ENCODE assay signal across 17 cellular contexts in the genomic region with DNA sequence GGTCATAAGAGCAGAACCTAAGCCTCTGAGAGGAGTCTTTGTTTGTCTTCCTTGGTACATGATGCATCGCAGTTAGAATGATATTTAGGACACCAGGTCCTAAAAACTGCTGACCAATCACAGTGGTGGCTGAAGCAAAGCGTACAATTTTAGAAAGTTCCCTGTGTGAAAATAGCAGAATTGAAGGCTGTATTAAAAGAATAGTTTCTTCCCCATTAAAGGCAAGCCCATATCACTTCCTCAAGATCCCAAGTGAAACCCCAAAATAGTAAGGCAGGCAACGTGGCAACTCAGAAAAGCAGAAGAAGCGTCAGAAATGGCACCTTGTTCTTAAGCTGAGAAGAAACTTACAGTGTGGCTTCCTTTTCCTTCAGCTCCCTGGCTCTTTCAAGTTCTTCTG.
DNase-seq lines count a peak whose midpoint lies in the region; ATAC-seq and TF ChIP-seq lines count a peak whose summit lies in the region.
"Had no signal": no experiment of that assay in that cellular context is flagged by ENCODE, and none has a peak within 500 bp of the region (broad histone marks: within the 10 kb centered on the region; RNA-seq: fewer than 3 reads in every experiment).

No MANE protein-coding gene starts in this region.

- no peak for TF ChIP-seq CTCF in uterus (IDR thresholded peaks at IDR 0.05)
- TF ChIP-seq CTCF in gastrocnemius medialis (IDR thresholded peaks at IDR 0.05 in 4 of 5, conservative IDR thresholded peaks at IDR 0.05 in 1 of 5), result no peak

- H3K27ac Mint-ChIP-seq in immature natural killer cell, result peak overlapping the region in 4 of 6 donors; percentile 3 to 78 (median 58)
- H3K27ac Mint-ChIP-seq: activated CD8-positive, alpha-beta memory T cell treated with anti-CD3 and anti-CD28 coated beads, Interleukin-2, amount 10 ng/mL, durations not matched to agents 7 days and 5 days had no signal

- H3K4me1 Mint-ChIP-seq in immature natural killer cell, result peaks cover 0 to 27% of the 10 kb centered on the region in 2 donors
- H3K4me1 Mint-ChIP-seq: activated CD8-positive, alpha-beta memory T cell treated with anti-CD3 and anti-CD28 coated beads, Interleukin-2, amount 10 ng/mL, durations not matched to agents 7 days and 5 days had no signal

- intact Hi-C loops in left ventricle myocardium superior (cut with micrococcal nuclease) (no loop called here), left cardiac atrium (cut with DNase I) (no loop called here), uterus (cut with DNase I; ENCODE audit: low total_unique reads) (no loop called here), gastrocnemius medialis (cut with DNase I; ENCODE audit: low total_unique reads) (no loop called here)

- in situ Hi-C loops in gastrocnemius medialis (cut with MboI; ENCODE audit: low sequenced_read_pairs in 4 of 4), result no loop called here

- H3K36me3 Mint-ChIP-seq in immature natural killer cell, result peaks cover 17 to 70% (median 61%) of the 10 kb centered on the region in 3 donors

- no peaks in the 10 kb centered on the region for H3K27me3 ChIP-seq in uterus
- no peaks in the 10 kb centered on the region for H3K27me3 ChIP-seq in gastrocnemius medialis
- H3K27me3 ChIP-seq: right atrium auricular region had no signal

- DNase-seq in left ventricle myocardium superior (no peak), left cardiac atrium (no peak), NOMO-1 treated with DMSO at 0.1 percent for 48 hours (lab: John Stamatoyannopoulos, UW; ENCODE audit: unreplicated experiment) (peak; percentile 34), immature natural killer cell (no peak), uterus (no peak), NCI-H2107 treated with DMSO at 0.1 percent for 48 hours (lab: John Stamatoyannopoulos, UW; ENCODE audit: unreplicated experiment) (no peak), gastrocnemius medialis (no peak)
- DNase-seq: activated CD4-positive, CD25-positive, alpha-beta regulatory T cell; activated CD8-positive, alpha-beta memory T cell treated with anti-CD3 and anti-CD28 coated beads, Interleukin-2, amount 10 ng/mL, durations not matched to agents 7 days and 5 days; activated naive CD4-positive, alpha-beta T cell treated with Interleukin-2 at 50 U/mL for 16 hours; cortex of kidney; GF-D8; mesendoderm; NCI-H2029; NCI-H510A treated with DMSO at 0.1 percent for 48 hours had no signal

- H3K36me3 ChIP-seq in uterus, result no peaks in the 10 kb centered on the region
- peaks cover 0 to 8% of the 10 kb centered on the region in 2 donors for H3K36me3 ChIP-seq in gastrocnemius medialis
- H3K36me3 ChIP-seq: right atrium auricular region had no signal

- H3K9me3 Mint-ChIP-seq in immature natural killer cell, result no peaks in the 10 kb centered on the region

- H3K27me3 Mint-ChIP-seq in immature natural killer cell (ENCODE audit: low read depth in 3 of 3), result peaks cover 1 to 23% (median 19%) of the 10 kb centered on the region in 3 donors
- H3K27me3 Mint-ChIP-seq: activated CD8-positive, alpha-beta memory T cell treated with anti-CD3 and anti-CD28 coated beads, Interleukin-2, amount 10 ng/mL, durations not matched to agents 7 days and 5 days had no signal

- no peak overlapping the region for H3K4me3 ChIP-seq in uterus
- no peak overlapping the region for H3K4me3 ChIP-seq in gastrocnemius medialis
- H3K4me3 ChIP-seq: right atrium auricular region had no signal

- ATAC-seq in left ventricle myocardium superior (peak; percentile 12), left cardiac atrium (no peak), GM19023 (IDR thresholded peaks at IDR 0.05; ENCODE audit: unreplicated experiment) (no peak), gastrocnemius medialis (no peak)
- ATAC-seq: activated CD8-positive, alpha-beta memory T cell treated with anti-CD3 and anti-CD28 coated beads, Interleukin-2, amount 10 ng/mL, durations not matched to agents 7 days and 5 days had no signal

- H3K4me3 Mint-ChIP-seq in immature natural killer cell, result no peak overlapping the region
- H3K4me3 Mint-ChIP-seq: activated CD8-positive, alpha-beta memory T cell treated with anti-CD3 and anti-CD28 coated beads, Interleukin-2, amount 10 ng/mL, durations not matched to agents 7 days and 5 days had no signal

- H3K27ac ChIP-seq in uterus, result peak overlapping the region; percentile 75 to 78
- H3K27ac ChIP-seq in gastrocnemius medialis, result no peak overlapping the region

- H3K4me1 ChIP-seq in uterus, result peaks cover 0 to 15% of the 10 kb centered on the region in 2 donors
- peaks cover 0 to 3% of the 10 kb centered on the region in 2 donors for H3K4me1 ChIP-seq in gastrocnemius medialis

- H3K9me3 ChIP-seq in uterus, result no peaks in the 10 kb centered on the region
- no peaks in the 10 kb centered on the region for H3K9me3 ChIP-seq in gastrocnemius medialis
- H3K9me3 ChIP-seq: right atrium auricular region had no signal

- no peak for TF ChIP-seq POLR2A in uterus (IDR thresholded peaks at IDR 0.05)
- TF ChIP-seq POLR2A in gastrocnemius medialis (IDR thresholded peaks at IDR 0.05), result no peak

Comparison
In these comparisons a context has a peak if more than half of its experiments do, and no peak if none do; other contexts are left out.
1. H3K27ac ChIP-seq: peak in uterus (2 of 2); none in gastrocnemius medialis (0 of 4).